Comparison of ENCODE assay signal across 8 cellular contexts in the genomic region with DNA sequence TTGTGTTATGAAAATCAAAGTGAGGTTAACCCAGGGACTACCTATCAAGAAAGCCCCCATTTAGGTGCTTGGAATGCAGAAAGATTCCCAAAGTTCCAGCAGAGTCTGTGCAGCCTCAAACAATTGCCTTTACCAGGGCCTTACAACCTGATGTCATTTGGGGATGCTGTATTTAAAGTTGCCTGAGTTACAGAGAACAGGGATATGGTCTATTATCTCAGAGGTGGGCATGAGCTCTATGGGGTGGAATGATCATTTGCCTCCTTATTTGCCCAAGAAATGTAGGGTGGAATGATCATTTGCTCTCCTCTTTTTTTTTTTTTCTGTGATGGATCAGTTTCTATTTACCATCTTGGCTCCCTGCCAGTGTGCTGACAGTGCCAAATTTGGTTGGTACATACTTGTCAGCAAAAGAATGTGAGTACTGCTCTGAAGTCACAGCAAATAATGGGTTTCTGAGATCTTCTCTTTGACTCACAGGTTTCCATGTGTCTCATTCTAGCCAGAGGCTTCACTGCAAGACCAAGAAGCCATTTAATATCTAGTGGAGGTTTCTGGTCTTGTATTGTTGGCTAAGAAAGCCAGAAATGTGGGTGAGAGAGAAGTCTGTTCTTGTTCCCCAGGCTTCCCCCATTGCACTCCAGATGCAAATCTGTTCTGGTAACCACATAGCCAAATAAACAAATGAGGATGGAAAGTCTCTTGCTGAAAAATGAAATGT. TPM values are rescaled to one million over a fixed set of nuclear protein-coding genes. Genes with fewer than 3 reads are reported as not detected.
DNase-seq lines count a peak whose midpoint lies in the region; ATAC-seq and TF ChIP-seq lines count a peak whose summit lies in the region.

No MANE protein-coding gene starts in this region.

- H3K27ac ChIP-seq in HEK293 (ENCODE audit: extremely low read depth, low read depth, low read length) = no peak overlapping the region

- H3K36me3 ChIP-seq in HEK293 (ENCODE audit: control insufficient read depth in 2 of 2, insufficient read depth in 1 of 2, low read length in 2 of 2) = no peaks in the 10 kb centered on the region

- H3K4me1 ChIP-seq in HEK293 (ENCODE audit: control insufficient read depth, insufficient read depth, low read length) = peaks cover 10% of the 10 kb centered on the region

- no peaks in the 10 kb centered on the region for H3K9me3 Mint-ChIP-seq in activated T-cell treated with anti-CD3 and anti-CD28 coated beads, Interleukin-2, amount 50 U/mL, for 4 hours
- H3K9me3 Mint-ChIP-seq in activated CD4-positive, alpha-beta memory T cell treated with anti-CD3 and anti-CD28 coated beads for 36 hours = no peaks in the 10 kb centered on the region

- peaks cover 7% of the 10 kb centered on the region for H3K4me1 Mint-ChIP-seq in activated T-cell treated with anti-CD3 and anti-CD28 coated beads, Interleukin-2, amount 50 U/mL, for 4 hours (ENCODE audit: low read depth)
- peaks cover 7% of the 10 kb centered on the region for H3K4me1 Mint-ChIP-seq in activated CD4-positive, alpha-beta memory T cell treated with anti-CD3 and anti-CD28 coated beads for 36 hours (ENCODE audit: low read depth)

- no peak for DNase-seq in activated T-cell treated with anti-CD3 and anti-CD28 coated beads, Interleukin-2, amount 50 U/mL, for 4 hours
- no peak for DNase-seq in activated T-cell treated with anti-CD3 and anti-CD28 coated beads for 4 hours
- DNase-seq in NCI-H1092 treated with DMSO at 0.1 percent for 48 hours (lab: John Stamatoyannopoulos, UW) = peak; percentile 78
- peak; percentile 69 for DNase-seq in activated CD4-positive, alpha-beta memory T cell treated with anti-CD3 and anti-CD28 coated beads for 36 hours
- peak; percentile 40 to 69 for DNase-seq in left colon
- DNase-seq in hippocampal formation (lab: John Stamatoyannopoulos, UW) = no peak

- no peak overlapping the region for H3K4me3 ChIP-seq in HEK293 (ENCODE audit: low read depth, low read length)

- intact Hi-C loops in activated CD4-positive, alpha-beta memory T cell treated with anti-CD3 and anti-CD28 coated beads for 36 hours (cut with micrococcal nuclease) = loop anchor here (5.0 kb wide), 1 partner anchor 77 kb away; no protein-coding TSS in a partner anchor
- intact Hi-C loops in left colon (cut with DNase I, micrococcal nuclease) = no loop called here

- no peak overlapping the region for H3K4me3 Mint-ChIP-seq in activated T-cell treated with anti-CD3 and anti-CD28 coated beads, Interleukin-2, amount 50 U/mL, for 4 hours
- no peak overlapping the region for H3K4me3 Mint-ChIP-seq in activated CD4-positive, alpha-beta memory T cell treated with anti-CD3 and anti-CD28 coated beads for 36 hours

- no peak overlapping the region for H3K27ac Mint-ChIP-seq in activated CD4-positive, alpha-beta memory T cell treated with anti-CD3 and anti-CD28 coated beads for 36 hours

- TF ChIP-seq CTCF in HEK293 (tag by site-specific recombination; IDR thresholded peaks at IDR 0.05) = no peak

- POLR2A ChIA-PET in HEK293 (lab: Yijun Ruan, JAX) = no interaction called here
- POLR2A ChIA-PET in activated CD4-positive, alpha-beta memory T cell treated with anti-CD3 and anti-CD28 coated beads for 36 hours (lab: Charles Lee) = no interaction called here

- peak; percentile 72 to 86 for ATAC-seq in activated T-cell treated with anti-CD3 and anti-CD28 coated beads, Interleukin-2, amount 50 U/mL, for 4 hours
- ATAC-seq in left colon (peak; percentile 30), HG03025 (IDR thresholded peaks at IDR 0.05; ENCODE audit: low FRiP score, unreplicated experiment) (no peak)

- no peaks in the 10 kb centered on the region for H3K9me3 ChIP-seq in HEK293 (ENCODE audit: control insufficient read depth, insufficient read depth, low read depth, low read length)

- no peaks in the 10 kb centered on the region for H3K36me3 Mint-ChIP-seq in activated T-cell treated with anti-CD3 and anti-CD28 coated beads, Interleukin-2, amount 50 U/mL, for 4 hours (ENCODE audit: insufficient read depth)
- no peaks in the 10 kb centered on the region for H3K36me3 Mint-ChIP-seq in activated CD4-positive, alpha-beta memory T cell treated with anti-CD3 and anti-CD28 coated beads for 36 hours

- CTCF ChIA-PET in HEK293 (lab: Yijun Ruan, JAX) = interaction anchor here (0.6 to 1.4 kb wide), 5 partner anchors 8 to 318 kb away, joined by 3 to 5 read pairs (median 3); no protein-coding TSS in a partner anchor
- CTCF ChIA-PET in activated CD4-positive, alpha-beta memory T cell treated with anti-CD3 and anti-CD28 coated beads for 36 hours (lab: Charles Lee) = interaction anchor here (0.6 to 1.7 kb wide), 3 partner anchors 40 to 74 kb away, joined by 3 to 5 read pairs (median 4); no protein-coding TSS in a partner anchor

- peaks cover 25% of the 10 kb centered on the region for H3K27me3 Mint-ChIP-seq in activated T-cell treated with anti-CD3 and anti-CD28 coated beads, Interleukin-2, amount 50 U/mL, for 4 hours (ENCODE audit: low read depth)
- H3K27me3 Mint-ChIP-seq in activated CD4-positive, alpha-beta memory T cell treated with anti-CD3 and anti-CD28 coated beads for 36 hours = peaks cover 9% of the 10 kb centered on the region

TF ChIP-seq in HEK293, 187 proteins besides CTCF, POLR2A, EP300 and RAD21:
- TF ChIP-seq ZFHX2 (tag by site-specific recombination; conservative IDR thresholded peaks at IDR 0.05) (no peak), FEZF1 (tag by site-specific recombination; IDR thresholded peaks at IDR 0.05) (peak; percentile 28; the same call in 1 of the 2 replicates), ZNF518A (tag by site-specific recombination; conservative IDR thresholded peaks at IDR 0.05; ENCODE audit: low read depth) (no peak), ZNF660 (tag by site-specific recombination; IDR thresholded peaks at IDR 0.05) (peak; percentile 72), ZFP69B (tag by site-specific recombination; IDR thresholded peaks at IDR 0.05) (no peak), ZNF600 (tag by site-specific recombination; IDR thresholded peaks at IDR 0.05) (peak; percentile 47; the same call in 1 of the 2 replicates), KLF9 (tag by site-specific recombination; IDR thresholded peaks at IDR 0.05; ENCODE audit: low read depth) (no peak), SCRT2 (tag by site-specific recombination; IDR thresholded peaks at IDR 0.05) (no peak), ZNF555 (tag by site-specific recombination; conservative IDR thresholded peaks at IDR 0.05) (no peak), GLIS1 (tag by site-specific recombination; IDR thresholded peaks at IDR 0.05) (no peak)
- TF ChIP-seq, protein P1, sequence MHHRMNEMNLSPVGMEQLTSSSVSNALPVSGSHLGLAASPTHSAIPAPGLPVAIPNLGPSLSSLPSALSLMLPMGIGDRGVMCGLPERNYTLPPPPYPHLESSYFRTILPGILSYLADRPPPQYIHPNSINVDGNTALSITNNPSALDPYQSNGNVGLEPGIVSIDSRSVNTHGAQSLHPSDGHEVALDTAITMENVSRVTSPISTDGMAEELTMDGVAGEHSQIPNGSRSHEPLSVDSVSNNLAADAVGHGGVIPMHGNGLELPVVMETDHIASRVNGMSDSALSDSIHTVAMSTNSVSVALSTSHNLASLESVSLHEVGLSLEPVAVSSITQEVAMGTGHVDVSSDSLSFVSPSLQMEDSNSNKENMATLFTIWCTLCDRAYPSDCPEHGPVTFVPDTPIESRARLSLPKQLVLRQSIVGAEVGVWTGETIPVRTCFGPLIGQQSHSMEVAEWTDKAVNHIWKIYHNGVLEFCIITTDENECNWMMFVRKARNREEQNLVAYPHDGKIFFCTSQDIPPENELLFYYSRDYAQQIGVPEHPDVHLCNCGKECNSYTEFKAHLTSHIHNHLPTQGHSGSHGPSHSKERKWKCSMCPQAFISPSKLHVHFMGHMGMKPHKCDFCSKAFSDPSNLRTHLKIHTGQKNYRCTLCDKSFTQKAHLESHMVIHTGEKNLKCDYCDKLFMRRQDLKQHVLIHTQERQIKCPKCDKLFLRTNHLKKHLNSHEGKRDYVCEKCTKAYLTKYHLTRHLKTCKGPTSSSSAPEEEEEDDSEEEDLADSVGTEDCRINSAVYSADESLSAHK (tag by site-specific recombination; IDR thresholded peaks at IDR 0.05) = peak; percentile 49; the same call in 1 of the 2 replicates

RNA-seq across cellular contexts. Expression of gene ZNRF2, which starts 45.5 kb away (rescaled TPM):
- 1 to 10 TPM; 8.0 to 9.4 (median 8.3) TPM for total RNA-seq in activated T-cell treated with anti-CD3 and anti-CD28 coated beads, Interleukin-2, amount 50 U/mL, for 4 hours
- total RNA-seq in activated CD4-positive, alpha-beta memory T cell treated with anti-CD3 and anti-CD28 coated beads for 36 hours = 10 to 100 TPM in 1 of 2 experiments, 1 to 10 TPM in 1; 9.6 to 10.5 TPM
- total RNA-seq in left colon = 10 to 100 TPM; 50.3 TPM

Comparison
In these comparisons a context has a peak if more than half of its experiments do, and no peak if none do; other contexts are left out.
1. DNase-seq: peak in NCI-H1092 treated with DMSO at 0.1 percent for 48 hours (single experiment), activated CD4-positive, alpha-beta memory T cell treated with anti-CD3 and anti-CD28 coated beads for 36 hours (single experiment) and left colon (2 of 2); none in activated T-cell treated with anti-CD3 and anti-CD28 coated beads, Interleukin-2, amount 50 U/mL, for 4 hours (single experiment), activated T-cell treated with anti-CD3 and anti-CD28 coated beads for 4 hours (single experiment) and hippocampal formation (0 of 2).
2. RNA of gene ZNRF2, which starts 45.5 kb away (total RNA-seq): 50.3 TPM in left colon; 9.6 to 10.5 TPM in activated CD4-positive, alpha-beta memory T cell treated with anti-CD3 and anti-CD28 coated beads for 36 hours and 8.0 to 9.4 TPM in activated T-cell treated with anti-CD3 and anti-CD28 coated beads, Interleukin-2, amount 50 U/mL, for 4 hours; every median in the first group is over 4 times any median in the second.